33 cellular contexts compared by ENCODE assay signal in the genomic region with DNA sequence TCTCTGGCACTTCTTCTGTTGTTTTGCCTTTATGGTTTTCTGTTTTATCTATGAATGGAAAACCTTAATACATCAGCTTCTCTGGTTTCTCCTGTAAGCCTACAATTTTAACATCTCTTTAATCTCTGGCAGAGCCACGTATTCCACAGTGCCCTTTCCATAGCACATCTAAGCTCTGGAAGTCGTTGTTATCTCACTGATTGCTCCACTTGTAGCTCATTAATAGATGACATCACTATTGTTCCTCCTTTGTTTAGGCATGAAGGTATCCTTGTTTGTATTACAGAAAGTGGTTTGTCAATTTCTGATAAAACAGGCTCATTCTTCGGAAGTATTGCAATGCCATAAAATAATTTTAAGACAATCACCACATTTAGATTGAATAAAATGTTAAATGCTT.
"Had no signal": no experiment of that assay in that cellular context is flagged by ENCODE, and none has a peak within 500 bp of the region (broad histone marks: within the 10 kb centered on the region; RNA-seq: fewer than 3 reads in every experiment).

No MANE protein-coding gene starts in this region.

- ATAC-seq: activated CD8-positive, alpha-beta T cell treated with anti-CD3 and anti-CD28 coated beads for 36 hours; activated naive CD4-positive, alpha-beta T cell treated with anti-CD3 and anti-CD28 coated beads, Interleukin-2, amount 50 U/mL, for 72 hours; activated T-cell treated with anti-CD3 and anti-CD28 coated beads, Interleukin-2, amount 50 U/mL, for 4 hours; activated T-cell treated with anti-CD3 and anti-CD28 coated beads, Interleukin-2, amount 50 U/mL, for 72 hours; activated T-helper 17 cell treated with anti-CD3 and anti-CD28 coated beads, Interleukin-2, amount 50 U/mL, for 72 hours; body of pancreas had no signal

- H3K36me3 ChIP-seq: adrenal gland, brain microvascular endothelial cell had no signal

- H3K9me3 ChIP-seq: adrenal gland, body of pancreas, breast epithelium had no signal

- H3K4me3 ChIP-seq: adrenal gland, body of pancreas, breast epithelium had no signal

- H3K27me3 ChIP-seq: adrenal gland, body of pancreas, brain microvascular endothelial cell, breast epithelium had no signal

- DNase-seq: activated B cell treated with CpG ODN at 0.5 μM for 24 hours; activated CD4-positive, alpha-beta memory T cell treated with anti-CD3 and anti-CD28 coated beads for 36 hours; activated CD4-positive, alpha-beta T cell treated with anti-CD3 and anti-CD28 coated beads for 4 hours; activated CD4-positive, alpha-beta T cell treated with anti-CD3 and anti-CD28 coated beads, Interleukin-2, amount 10 ng/mL, durations not matched to agents 24 days and 14 days; activated CD4-positive, alpha-beta T cell treated with anti-CD3 and anti-CD28 coated beads, Interleukin-2, amount 50 U/mL, for 1 hour; activated CD4-positive, alpha-beta T cell treated with anti-CD3 and anti-CD28 coated beads, Interleukin-2, amount 50 U/mL, for 4 hours; activated CD4-positive, CD25-positive, alpha-beta regulatory T cell treated with anti-CD3 and anti-CD28 coated beads, Interleukin-2, amount 50 U/mL, for 72 hours; activated CD8-positive, alpha-beta memory T cell treated with anti-CD3 and anti-CD28 coated beads, Interleukin-2, amount 50 U/mL, for 4 hours; activated CD8-positive, alpha-beta T cell treated with anti-CD3 and anti-CD28 coated beads for 36 hours; activated effector memory CD4-positive, alpha-beta T cell treated with anti-CD3 and anti-CD28 coated beads, Interleukin-2, amount 50 U/mL, for 16 hours; activated gamma-delta T cell treated with Interleukin-2 at 50 U/mL for 16 hours; activated naive CD4-positive, alpha-beta T cell; activated naive CD4-positive, alpha-beta T cell treated with anti-CD3 and anti-CD28 coated beads for 36 hours; activated naive CD4-positive, alpha-beta T cell treated with anti-CD3 and anti-CD28 coated beads, Interleukin-2, amount 50 U/mL, for 16 hours; activated naive CD8-positive, alpha-beta T cell treated with anti-CD3 and anti-CD28 coated beads for 36 hours; activated T-cell treated with anti-CD3 and anti-CD28 coated beads for 4 hours; activated T-cell treated with anti-CD3 and anti-CD28 coated beads, Interleukin-2, amount 50 U/mL, for 1 hour; activated T-cell treated with anti-CD3 and anti-CD28 coated beads, Interleukin-2, amount 50 U/mL, for 4 hours; activated T-cell treated with anti-CD3 and anti-CD28 coated beads, Interleukin-2, amount 50 U/mL, for 72 hours; adrenal gland; aorta; body of pancreas; brain microvascular endothelial cell; central memory CD4-positive, alpha-beta T cell; T-helper 1 cell; T-helper 2 cell; T-helper 9 cell had no signal

- FAIRE-seq: astrocyte, TTC549 had no signal

- H3K27ac ChIP-seq: adrenal gland, body of pancreas, brain microvascular endothelial cell, breast epithelium, VCaP had no signal

- H3K4me1 ChIP-seq: adrenal gland, body of pancreas, breast epithelium had no signal
